Comparison of ENCODE assay signal across 16 cellular contexts in the genomic region with DNA sequence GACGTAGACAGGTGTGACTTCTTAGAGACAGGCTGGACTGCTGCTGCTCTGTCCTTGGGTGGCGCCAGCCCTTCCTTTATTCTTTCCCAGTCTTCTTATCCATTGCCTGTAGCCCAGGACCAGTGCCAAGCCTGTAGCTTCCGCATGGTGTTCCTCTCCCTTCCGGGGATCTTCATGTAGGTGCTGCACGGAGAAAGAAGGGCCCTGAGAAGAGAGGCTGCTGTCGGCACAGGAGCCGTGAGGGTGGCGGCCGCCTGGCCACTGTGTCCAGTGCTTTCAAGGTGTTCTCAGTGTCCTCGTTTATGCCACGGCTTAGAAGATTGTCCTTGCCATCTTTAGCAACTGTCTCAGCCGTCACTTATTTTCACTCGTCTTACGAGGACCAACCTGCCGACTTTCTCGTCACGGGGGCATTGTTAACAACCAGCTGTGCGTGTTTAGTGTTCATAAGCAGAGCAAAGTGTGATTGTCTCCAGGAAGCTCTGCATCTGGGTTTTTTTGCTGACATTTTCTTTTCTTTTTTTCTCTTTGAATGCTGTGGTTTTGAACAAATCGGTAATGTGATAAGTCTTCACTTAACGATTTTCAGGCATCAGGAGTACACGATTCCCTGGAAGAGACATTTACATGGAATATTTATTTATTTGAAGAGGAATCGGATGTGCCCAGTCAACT.
"Had no signal": no experiment of that assay in that cellular context is flagged by ENCODE, and none has a peak within 500 bp of the region (broad histone marks: within the 10 kb centered on the region; RNA-seq: fewer than 3 reads in every experiment).

No MANE protein-coding gene starts in this region.

- H3K4me1 ChIP-seq: left lung, stomach, tibial nerve had no signal

- H3K27me3 ChIP-seq: colonic mucosa, heart left ventricle, left lung, ovary, suprapubic skin, tibial nerve had no signal

- H3K36me3 ChIP-seq: colonic mucosa, heart left ventricle, left lung, ovary, stomach, suprapubic skin, tibial nerve had no signal

- DNase-seq: activated naive CD8-positive, alpha-beta T cell treated with anti-CD3 and anti-CD28 coated beads for 36 hours; activated T-cell treated with anti-CD3 and anti-CD28 coated beads, Interleukin-2, amount 50 U/mL, for 1 hour; central memory CD4-positive, alpha-beta T cell; colonic mucosa; naive thymus-derived CD4-positive, alpha-beta T cell; ovary; stimulated activated CD4-positive, alpha-beta T cell treated with anti-CD3 and anti-CD28 coated beads, Interleukin-2, amount 100 ng/mL, for 24 hours; stomach; T-cell had no signal

- H3K4me3 ChIP-seq: colonic mucosa, heart left ventricle, left lung, lung, ovary, skin epidermis, stomach, suprapubic skin, tibial nerve had no signal

- ATAC-seq: naive thymus-derived CD4-positive, alpha-beta T cell; T-cell; WTC11 had no signal

- H3K9me3 ChIP-seq: colonic mucosa, heart left ventricle, left lung, ovary, stomach, suprapubic skin, tibial nerve had no signal

- H3K27ac ChIP-seq: heart left ventricle, left lung, ovary, stomach, suprapubic skin, tibial nerve had no signal
